Comparison of ENCODE assay signal across 8 cellular contexts in the genomic region with DNA sequence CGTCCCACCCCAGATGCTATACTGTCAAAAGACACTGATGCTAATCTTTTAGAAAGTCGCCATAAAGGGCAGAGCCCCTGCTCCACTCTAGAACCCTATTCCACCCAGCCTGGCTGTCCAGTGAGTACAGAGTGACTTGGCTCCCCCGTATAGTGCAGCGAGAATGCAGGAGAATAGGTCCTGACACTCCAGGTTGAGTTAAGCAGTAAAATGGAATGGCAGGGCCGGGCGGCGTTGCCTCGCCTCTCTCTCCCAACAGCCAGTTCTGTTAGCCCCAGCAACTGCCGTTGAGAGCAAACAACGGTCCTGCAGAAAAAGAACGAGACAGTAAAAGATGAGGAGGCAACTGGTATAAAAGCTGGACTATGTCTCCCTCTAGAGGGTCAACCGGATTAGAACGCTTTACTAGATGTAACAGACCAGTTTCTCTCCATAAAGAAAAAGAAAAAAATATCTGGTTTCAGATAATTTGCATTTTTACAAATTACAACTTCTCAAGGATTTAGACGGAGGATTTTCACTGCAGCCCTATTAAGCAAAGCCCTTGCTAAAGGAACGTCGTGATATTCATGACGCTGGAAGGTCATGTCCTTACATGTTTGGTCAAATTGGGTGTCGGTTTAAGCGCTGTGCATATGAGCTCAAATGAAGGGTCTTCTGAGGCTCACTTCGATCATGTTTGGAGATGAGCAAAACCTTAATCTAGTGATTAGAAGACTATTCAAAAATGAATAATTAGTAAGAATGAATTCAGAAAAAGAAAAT.
DNase-seq lines count a peak whose midpoint lies in the region; ATAC-seq and TF ChIP-seq lines count a peak whose summit lies in the region.

No MANE protein-coding gene starts in this region.

- ATAC-seq in HCT116, result peak; percentile 96

- BruUV-seq in HCT116 (replicated peaks; lab: Mats Ljungman, UMichigan), result no TSS peak

- no peaks in the 10 kb centered on the region for H3K79me2 ChIP-seq in HCT116 (ENCODE audit: insufficient read depth, low read length)

- TF ChIP-seq POLR2A in HCT116 (IDR thresholded peaks at IDR 0.05; ENCODE audit: borderline replicate concordance, extremely low read depth, insufficient read depth, insufficient read length), result no peak

- peaks cover 24% of the 10 kb centered on the region for H3K4me1 Mint-ChIP-seq in activated naive CD4-positive, alpha-beta T cell treated with anti-CD3 and anti-CD28 coated beads, Interleukin-2, amount 50 U/mL, for 24 hours

- H3K27ac ChIP-seq in HCT116 (ENCODE audit: low read depth, low read length), result no peak overlapping the region

- DNase-seq in HCT116 (ENCODE audit: low read depth, low spot score), result peak; percentile 48
- peak; percentile 84 for DNase-seq in LoVo (ENCODE audit: low spot score)
- DNase-seq in RPMI7951 (ENCODE audit: low read depth), result peak; percentile 68
- peak; percentile 78 for DNase-seq in glomerular visceral epithelial cell (ENCODE audit: extremely low spot score)
- DNase-seq in occipital lobe (lab: John Stamatoyannopoulos, UW), result peak; percentile 57
- no peak for DNase-seq in NK-92 treated with Interleukin-12 subunit alpha and Interleukin-12 subunit beta, amount 100 ng/mL, for 24 hours (lab: John Stamatoyannopoulos, UW)

- intact Hi-C loops in HCT116 (cut with micrococcal nuclease), result no loop called here

- peak; percentile 34 to 79 (median 70); a peak in 5 of 6 replicates for TF ChIP-seq CTCF in HCT116 (IDR thresholded peaks at IDR 0.05 in 2 of 3, conservative IDR thresholded peaks at IDR 0.05 in 1 of 3; ENCODE audit: borderline replicate concordance in 1 of 3, insufficient read depth in 1 of 3, low read depth in 2 of 3, low read length in 2 of 3)

- H3K27me3 ChIP-seq in HCT116 (ENCODE audit: insufficient read depth, low read length), result no peaks in the 10 kb centered on the region

- H3K9me2 ChIP-seq in HCT116 (ENCODE audit: insufficient read depth), result no peaks in the 10 kb centered on the region

- CTCF ChIA-PET in HCT116 (lab: Charles Lee), result interaction anchor here (0.8 to 1.4 kb wide), 5 partner anchors 10 to 199 kb away, joined by 3 to 5 read pairs (median 3); no protein-coding TSS in a partner anchor

- no peaks in the 10 kb centered on the region for H3K4me1 ChIP-seq in HCT116 (ENCODE audit: control insufficient read depth in 1 of 2, insufficient read depth in 2 of 2, low read length in 2 of 2)

- peak overlapping the region; percentile 85 for H3K4me3 Mint-ChIP-seq in activated naive CD4-positive, alpha-beta T cell treated with anti-CD3 and anti-CD28 coated beads, Interleukin-2, amount 50 U/mL, for 24 hours

- peaks cover 24% of the 10 kb centered on the region for H3K27me3 Mint-ChIP-seq in activated naive CD4-positive, alpha-beta T cell treated with anti-CD3 and anti-CD28 coated beads, Interleukin-2, amount 50 U/mL, for 24 hours

- no peaks in the 10 kb centered on the region for H3K36me3 ChIP-seq in HCT116 (ENCODE audit: control insufficient read depth in 1 of 2, insufficient read depth in 2 of 2, low read length in 2 of 2)

- H3K9me3 Mint-ChIP-seq in activated naive CD4-positive, alpha-beta T cell treated with anti-CD3 and anti-CD28 coated beads, Interleukin-2, amount 50 U/mL, for 24 hours, result no peaks in the 10 kb centered on the region

- no peaks in the 10 kb centered on the region for H3K9me3 ChIP-seq in HCT116 (ENCODE audit: control insufficient read depth in 1 of 2, insufficient read depth in 1 of 2, low read depth in 1 of 2, low read length in 2 of 2)

- H3K9ac ChIP-seq in HCT116 (ENCODE audit: low read length), result no peak overlapping the region

- POLR2A ChIA-PET in HCT116 (lab: Charles Lee), result no interaction called here

- RAD21 ChIA-PET in HCT116 (lab: Charles Lee; ENCODE audit: low non-redundant PET in 1 of 2, low total read pairs in 2 of 2, uncharacterized antibody in 2 of 2, unreplicated experiment in 2 of 2), result no interaction called here

- H4K20me1 ChIP-seq in HCT116 (ENCODE audit: insufficient read depth), result no peaks in the 10 kb centered on the region

- peak overlapping the region; percentile 15; the same call in 1 of the 2 replicates for H3K4me3 ChIP-seq in GM08714 (ENCODE audit: low read length)
- no peak overlapping the region; a peak in 1 of 4 replicates for H3K4me3 ChIP-seq in HCT116 (replicated peaks in 1 of 2; ENCODE audit: low read depth in 1 of 2, low read length in 2 of 2)

- H3K27ac Mint-ChIP-seq in activated naive CD4-positive, alpha-beta T cell treated with anti-CD3 and anti-CD28 coated beads, Interleukin-2, amount 50 U/mL, for 24 hours, result no peak overlapping the region

- no peaks in the 10 kb centered on the region for H3K36me3 Mint-ChIP-seq in activated naive CD4-positive, alpha-beta T cell treated with anti-CD3 and anti-CD28 coated beads, Interleukin-2, amount 50 U/mL, for 24 hours

- peak overlapping the region; percentile 38 for H3K4me2 ChIP-seq in HCT116 (ENCODE audit: low read length)

- peak; percentile 89 for TF ChIP-seq RAD21 in HCT116 (IDR thresholded peaks at IDR 0.05; ENCODE audit: low read depth)

- H2AFZ ChIP-seq in HCT116 (ENCODE audit: low read depth, low read length, poor library complexity, severe bottlenecking), result peak overlapping the region; percentile 54

TF ChIP-seq in HCT116, 20 proteins besides CTCF, POLR2A, EP300 and RAD21:
- TF ChIP-seq YY1 (IDR thresholded peaks at IDR 0.05; ENCODE audit: extremely low read depth, insufficient replicate concordance, low read depth, low read length), result no peak
- no peak for TF ChIP-seq SRF (IDR thresholded peaks at IDR 0.05; ENCODE audit: low read depth)
- no peak for TF ChIP-seq EZH2phosphoT487 (IDR thresholded peaks at IDR 0.05; ENCODE audit: borderline replicate concordance)
- TF ChIP-seq SP1 (IDR thresholded peaks at IDR 0.05; ENCODE audit: low read depth), result no peak
- TF ChIP-seq FOSL1 (IDR thresholded peaks at IDR 0.05; ENCODE audit: low read depth), result no peak
- TF ChIP-seq POLR2AphosphoS5 (IDR thresholded peaks at IDR 0.05; ENCODE audit: low read depth, low read length), result no peak
- TF ChIP-seq, protein P1, sequence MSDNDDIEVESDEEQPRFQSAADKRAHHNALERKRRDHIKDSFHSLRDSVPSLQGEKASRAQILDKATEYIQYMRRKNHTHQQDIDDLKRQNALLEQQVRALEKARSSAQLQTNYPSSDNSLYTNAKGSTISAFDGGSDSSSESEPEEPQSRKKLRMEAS (IDR thresholded peaks at IDR 0.05), result no peak
- TF ChIP-seq JUND (IDR thresholded peaks at IDR 0.05), result no peak
